Comparison of ENCODE assay signal across 11 cellular contexts in genomic region chr1:235902638-235903542, GRCh38. TPM values are rescaled to one million over a fixed set of nuclear protein-coding genes. Genes with fewer than 3 reads are reported as not detected.
DNase-seq lines count a peak whose midpoint lies in the region; ATAC-seq, FAIRE-seq and TF ChIP-seq lines count a peak whose summit lies in the region.
"Had no signal": no experiment of that assay in that cellular context is flagged by ENCODE, and none has a peak within 500 bp of the region (broad histone marks: within the 10 kb centered on the region; RNA-seq: fewer than 3 reads in every experiment).

No MANE protein-coding gene starts in this region.

- H3K9me3 Mint-ChIP-seq in activated naive CD4-positive, alpha-beta T cell treated with anti-CD3 and anti-CD28 coated beads for 36 hours = no peaks in the 10 kb centered on the region
- H3K9me3 Mint-ChIP-seq: IgD-negative memory B cell had no signal

- TF ChIP-seq CTCF in right lobe of liver (IDR thresholded peaks at IDR 0.05) (no peak), HepG2 (CRISPR knock-in tag; IDR thresholded peaks at IDR 0.05) (no peak), pancreas (IDR thresholded peaks at IDR 0.05) (no peak)

- no peak for DNase-seq in right lobe of liver
- DNase-seq in HepG2 (ENCODE audit: low spot score) = no peak
- peak; percentile 93 for DNase-seq in glomerular visceral epithelial cell (ENCODE audit: extremely low spot score)
- no peak for DNase-seq in activated naive CD4-positive, alpha-beta T cell treated with anti-CD3 and anti-CD28 coated beads for 36 hours
- DNase-seq in pancreas = no peak
- no peak for DNase-seq in DMS 273 (lab: John Stamatoyannopoulos, UW; ENCODE audit: unreplicated experiment)

- H3K27me3 ChIP-seq in right lobe of liver (no peaks in the 10 kb centered on the region), HepG2 (ENCODE audit: control insufficient read depth in 1 of 2, insufficient read depth in 2 of 2, low read length in 2 of 2) (no peaks in the 10 kb centered on the region; a peak in 1 of 5 replicates), pancreas (no peaks in the 10 kb centered on the region)

- peaks cover 3% of the 10 kb centered on the region for H3K4me1 Mint-ChIP-seq in activated naive CD4-positive, alpha-beta T cell treated with anti-CD3 and anti-CD28 coated beads for 36 hours (ENCODE audit: low read depth)

- no peak overlapping the region for H3K27ac Mint-ChIP-seq in activated naive CD4-positive, alpha-beta T cell treated with anti-CD3 and anti-CD28 coated beads for 36 hours
- H3K27ac Mint-ChIP-seq: B cell, IgD-negative memory B cell had no signal

- H3K4me2 ChIP-seq in HepG2 (ENCODE audit: low read depth, low read length) = no peak overlapping the region

- H3K4me1 ChIP-seq in right lobe of liver (peaks cover 0 to 19% (median 0%) of the 10 kb centered on the region in 4 donors), HepG2 (ENCODE audit: insufficient read depth, low read length) (peaks cover 7% of the 10 kb centered on the region; the same call in 1 of the 2 replicates), pancreas (no peaks in the 10 kb centered on the region)

- no peak overlapping the region for H3K9ac ChIP-seq in HepG2 (ENCODE audit: insufficient read depth, low read depth, low read length)

- POLR2A ChIA-PET in HepG2 (lab: Yijun Ruan, JAX) = no interaction called here

- TF ChIP-seq RAD21 in HepG2 (CRISPR knock-in tag; IDR thresholded peaks at IDR 0.05) = no peak

- H3K36me3 ChIP-seq in right lobe of liver = no peaks in the 10 kb centered on the region
- H3K36me3 ChIP-seq in HepG2 (replicated peaks in 1 of 2; ENCODE audit: control insufficient read depth in 1 of 2, insufficient read depth in 2 of 2, low read length in 2 of 2) = no peaks in the 10 kb centered on the region
- no peaks in the 10 kb centered on the region for H3K36me3 ChIP-seq in pancreas

- no peaks in the 10 kb centered on the region for H3K79me2 ChIP-seq in HepG2 (ENCODE audit: insufficient read depth, low read length)

- TF ChIP-seq EP300 in HepG2 (IDR thresholded peaks at IDR 0.05; ENCODE audit: low read depth in 2 of 2, low read length in 2 of 2) (no peak), HepG2 (CRISPR knock-in tag; IDR thresholded peaks at IDR 0.05; ENCODE audit: borderline replicate concordance) (no peak)

- H3K27me3 Mint-ChIP-seq in activated naive CD4-positive, alpha-beta T cell treated with anti-CD3 and anti-CD28 coated beads for 36 hours (ENCODE audit: low read depth) = no peaks in the 10 kb centered on the region
- H3K27me3 Mint-ChIP-seq: B cell had no signal

- H3K9me3 ChIP-seq in right lobe of liver (no peaks in the 10 kb centered on the region), HepG2 (ENCODE audit: low read length) (no peaks in the 10 kb centered on the region), pancreas (no peaks in the 10 kb centered on the region)

- H3K27ac ChIP-seq in right lobe of liver (no peak overlapping the region), HepG2 (ENCODE audit: extremely low read length, insufficient read depth, low read length) (no peak overlapping the region), pancreas (no peak overlapping the region)

- no peak overlapping the region for H2AFZ ChIP-seq in HepG2 (ENCODE audit: low read length)

- no peak overlapping the region for H3K4me3 Mint-ChIP-seq in activated naive CD4-positive, alpha-beta T cell treated with anti-CD3 and anti-CD28 coated beads for 36 hours
- H3K4me3 Mint-ChIP-seq: B cell, IgD-negative memory B cell had no signal

- no TSS peak for BruUV-seq in HepG2 (replicated peaks; lab: Mats Ljungman, UMichigan)

- ATAC-seq in right lobe of liver (peak; percentile 26 to 57 (median 44)), HepG2 (no peak), SK-N-SH treated with all-trans-retinoic acid at 6 μM for 48 hours (peak; percentile 89), pancreas (no peak), GM21526 (IDR thresholded peaks at IDR 0.05; ENCODE audit: low FRiP score, unreplicated experiment) (no peak)

- H4K20me1 ChIP-seq in HepG2 (ENCODE audit: insufficient read depth, low read length) = no peaks in the 10 kb centered on the region

- no peaks in the 10 kb centered on the region for H3K36me3 Mint-ChIP-seq in activated naive CD4-positive, alpha-beta T cell treated with anti-CD3 and anti-CD28 coated beads for 36 hours (ENCODE audit: low read depth)
- H3K36me3 Mint-ChIP-seq: IgD-negative memory B cell had no signal

- FAIRE-seq in HepG2 (lab: Jason Lieb, UNC) = no peak
- FAIRE-seq in pancreas (lab: Jason Lieb, UNC) = no peak
- FAIRE-seq: colon had no signal

- intact Hi-C loops in right lobe of liver (cut with DNase I) = loop anchor here in 1 of 2 donors (10.0 kb wide), 1 partner anchor 62 kb away; no protein-coding TSS in a partner anchor
- intact Hi-C loops in HepG2 (cut with micrococcal nuclease; ENCODE audit: unreplicated experiment) = no loop called here
- intact Hi-C loops in activated naive CD4-positive, alpha-beta T cell treated with anti-CD3 and anti-CD28 coated beads for 36 hours (cut with micrococcal nuclease) = no loop called here
- intact Hi-C loops in pancreas (cut with DNase I) = no loop called here

- CTCF ChIA-PET in HepG2 (lab: Yijun Ruan, JAX; ENCODE audit: low intra/inter-chr PET ratio, low total read pairs) = no interaction called here
- CTCF ChIA-PET in activated naive CD4-positive, alpha-beta T cell treated with anti-CD3 and anti-CD28 coated beads for 36 hours (lab: Charles Lee) = interaction anchor here (0.6 to 1.3 kb wide), 2 partner anchors 12 to 37 kb away, joined by 3 read pairs; no protein-coding TSS in a partner anchor

- in situ Hi-C loops in HepG2 (cut with HindIII; ENCODE audit: extremely low pct_ligation_motif_present, low pct_unique_long_range_greater_than_20kb) = no loop called here

- H3K4me3 ChIP-seq in right lobe of liver = no peak overlapping the region
- no peak overlapping the region for H3K4me3 ChIP-seq in HepG2 (replicated peaks in 1 of 3; ENCODE audit: insufficient read depth in 1 of 3, low read depth in 2 of 3, low read length in 3 of 3)
- no peak overlapping the region for H3K4me3 ChIP-seq in pancreas

- 53% methylated on average over 7 of the region's 7 CpGs for WGBS in right lobe of liver (ENCODE audit: insufficient coverage, low coverage, low lambda C conversion rate, missing lambda C conversion rate)
- WGBS in HepG2 (ENCODE audit: low lambda C conversion rate) = 62% methylated on average over 7 of the region's 7 CpGs
- 74 to 78% methylated on average over 7 of the region's 7 CpGs for WGBS in pancreas, 2 donors

- no peak for TF ChIP-seq POLR2A in right lobe of liver (IDR thresholded peaks at IDR 0.05)
- TF ChIP-seq POLR2A in HepG2 (IDR thresholded peaks at IDR 0.05; ENCODE audit: insufficient read depth in 1 of 2, low read depth in 2 of 2, low read length in 2 of 2) = no peak

TF ChIP-seq in HepG2, 621 proteins besides CTCF, POLR2A, EP300 and RAD21:
- TF ChIP-seq ZNF724P (CRISPR knock-in tag; IDR thresholded peaks at IDR 0.05; ENCODE audit: borderline replicate concordance) = no peak
- TF ChIP-seq ZNF782 (CRISPR knock-in tag; IDR thresholded peaks at IDR 0.05; ENCODE audit: borderline replicate concordance) = no peak
- no peak for TF ChIP-seq SOX5 (CRISPR knock-in tag; IDR thresholded peaks at IDR 0.05; ENCODE audit: borderline replicate concordance)
- TF ChIP-seq BCL6 (CRISPR knock-in tag; IDR thresholded peaks at IDR 0.05) = no peak
- TF ChIP-seq CAMTA2 (CRISPR knock-in tag; IDR thresholded peaks at IDR 0.05; ENCODE audit: borderline replicate concordance) = no peak

TF ChIP-seq in SK-N-SH treated with all-trans-retinoic acid at 6 μM for 48 hours, 23 proteins besides CTCF, POLR2A, EP300 and RAD21 (continues in another document):
- no peak for TF ChIP-seq ZNF70 (CRISPR knock-in tag; IDR thresholded peaks at IDR 0.05)
- TF ChIP-seq TOX (CRISPR knock-in tag; IDR thresholded peaks at IDR 0.05; ENCODE audit: borderline replicate concordance) = no peak; the same call in 1 of the 2 replicates
- no peak for TF ChIP-seq ISL1 (CRISPR knock-in tag; IDR thresholded peaks at IDR 0.05)
- no peak for TF ChIP-seq ZFP30 (CRISPR knock-in tag; IDR thresholded peaks at IDR 0.05)

RNA-seq across cellular contexts. Expression of gene LYST, which starts 36.2 kb away (rescaled TPM):
- total RNA-seq in right lobe of liver (10 to 100 TPM in 5 of 6 experiments, 1 to 10 TPM in 1; 9.0 to 16.6 (median 12.5) TPM), HepG2 (2016; rRNA removed; fragmentation: Illumina TruSeq; extraction: Trizol) (2.5 and 2.7 TPM in 2 replicates), pancreas (10 to 100 TPM in 3 of 6 donors, 1 to 10 TPM in 3; 8.1 to 13.7 (median 9.7) TPM)
- total RNA-seq in HepG2 (2016; cell fraction: cytosol; rRNA removed; fragmentation: Illumina TruSeq; extraction: Trizol; ENCODE audit: low read depth) = 2.5 and 2.8 TPM in 2 replicates
- total RNA-seq in HepG2 (2016; cell fraction: insoluble cytoplasmic fraction; rRNA removed; fragmentation: Illumina TruSeq; extraction: Trizol) = 2.8 and 3.0 TPM in 2 replicates
- total RNA-seq in HepG2 (2016; cell fraction: membrane; rRNA removed; fragmentation: Illumina TruSeq; extraction: Trizol) = 1.3 and 1.6 TPM in 2 replicates
- 5.8 and 6.4 TPM in 2 replicates for total RNA-seq in HepG2 (2016; cell fraction: nucleus; rRNA removed; fragmentation: Illumina TruSeq; extraction: Trizol)
- polyA plus RNA-seq in HepG2 (2011; rRNA removed) (0.91 and 1.3 TPM in 2 replicates), pancreas (1 to 10 TPM; 4.3 to 5.2 TPM)
- 0.55 and 1.0 TPM in 2 replicates for polyA plus RNA-seq in HepG2 (2011; cell fraction: cytosol; rRNA removed)
- 1.5 and 1.6 TPM in 2 replicates for polyA plus RNA-seq in HepG2 (2011; cell fraction: nucleus; rRNA removed)
- polyA plus RNA-seq in HepG2 (2012) = 0.80 and 0.81 TPM in 2 replicates
- 2.1 and 2.9 TPM in 2 replicates for polyA plus RNA-seq in HepG2 (2016; cell fraction: cytosol; fragmentation: Illumina TruSeq; extraction: Trizol; ENCODE audit: low read depth)
- 2.1 and 2.2 TPM in 2 replicates for polyA plus RNA-seq in HepG2 (2016; cell fraction: insoluble cytoplasmic fraction; fragmentation: Illumina TruSeq; extraction: Trizol; ENCODE audit: low read depth)
- 1.7 and 1.8 TPM in 2 replicates for polyA plus RNA-seq in HepG2 (2016; cell fraction: membrane; fragmentation: Illumina TruSeq; extraction: Trizol; ENCODE audit: low read depth)
- 3.3 and 5.1 TPM in 2 replicates for polyA plus RNA-seq in HepG2 (2016; cell fraction: nucleus; fragmentation: Illumina TruSeq; extraction: Trizol; ENCODE audit: insufficient read depth, low read depth)
- 1.4 and 4.8 TPM in 2 replicates for polyA minus RNA-seq in HepG2 (2011; rRNA and poly(A)+ RNA removed; ENCODE audit: low replicate concordance)
- polyA minus RNA-seq in HepG2 (2011; cell fraction: cytosol; rRNA and poly(A)+ RNA removed) = 2.0 and 2.5 TPM in 2 replicates
- 7.7 and 8.7 TPM in 2 replicates for polyA minus RNA-seq in HepG2 (2011; cell fraction: nucleus; rRNA and poly(A)+ RNA removed)
- 10 to 100 TPM; 19.0 to 21.1 TPM for total RNA-seq in activated naive CD4-positive, alpha-beta T cell treated with anti-CD3 and anti-CD28 coated beads for 36 hours

Comparison
In these comparisons a context has a peak if more than half of its experiments do, and no peak if none do; other contexts are left out.
1. ATAC-seq: peak in right lobe of liver (4 of 4) and SK-N-SH treated with all-trans-retinoic acid at 6 μM for 48 hours (single experiment); none in HepG2 (single experiment), pancreas (0 of 4) and GM21526 (single experiment).